Comparison of ENCODE assay signal across 15 cellular contexts in the genomic region with DNA sequence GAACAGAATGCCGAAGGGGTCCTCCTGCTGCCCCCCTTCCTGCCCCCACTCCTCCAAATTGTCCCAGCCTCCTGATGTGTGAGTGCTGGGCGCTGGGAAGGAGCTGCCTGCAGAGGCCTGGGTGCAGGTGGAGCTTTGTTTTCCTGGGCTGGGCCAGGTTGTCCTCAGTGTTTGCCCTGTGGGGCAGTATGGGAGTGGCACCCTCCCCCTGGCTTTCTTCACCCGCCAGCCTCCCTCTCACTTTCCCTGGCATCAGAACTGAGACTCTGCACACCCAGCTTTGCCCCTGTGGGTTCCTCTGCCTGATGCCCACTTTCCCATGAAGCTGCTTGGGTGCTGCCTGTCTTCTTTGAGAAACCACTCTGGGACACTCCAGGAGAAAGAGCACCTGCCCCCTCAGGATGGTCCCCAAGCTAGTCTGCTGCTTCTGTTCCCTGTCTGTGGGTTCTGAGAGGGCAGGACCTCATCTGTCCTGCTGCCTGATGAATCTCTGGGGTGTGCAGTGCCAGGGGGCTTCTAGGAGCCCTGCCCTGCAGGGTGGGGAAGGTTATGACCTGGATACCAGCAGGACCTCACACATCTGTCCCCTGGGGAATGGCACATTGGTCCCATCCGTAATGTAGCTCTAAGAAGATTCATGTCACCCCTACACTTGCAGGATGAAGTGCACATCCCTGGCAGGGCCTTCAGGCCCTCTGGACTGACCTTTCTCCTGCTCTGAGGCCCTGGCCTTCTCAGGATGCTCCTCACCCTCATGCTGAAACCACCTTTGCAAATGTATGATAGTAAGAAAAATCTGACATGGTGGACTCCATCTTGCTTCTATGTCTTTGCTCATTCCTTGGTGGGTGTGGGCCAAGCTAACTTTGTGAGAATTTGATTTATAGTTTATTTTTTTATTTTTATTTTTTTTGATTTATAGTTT.
"Had no signal": no experiment of that assay in that cellular context is flagged by ENCODE, and none has a peak within 500 bp of the region (broad histone marks: within the 10 kb centered on the region; RNA-seq: fewer than 3 reads in every experiment).

No MANE protein-coding gene starts in this region.

- H3K27me3 Mint-ChIP-seq: activated naive CD8-positive, alpha-beta T cell treated with anti-CD3 and anti-CD28 coated beads, Interleukin-2, amount 10 ng/mL, durations not matched to agents 7 days and 5 days; central memory CD8-positive, alpha-beta T cell had no signal

- H3K36me3 ChIP-seq: sigmoid colon, spleen had no signal

- ATAC-seq: activated CD8-positive, alpha-beta T cell treated with anti-CD3 and anti-CD28 coated beads for 36 hours; activated T-cell treated with anti-CD3 and anti-CD28 coated beads, Interleukin-2, amount 50 U/mL, for 72 hours; naive thymus-derived CD4-positive, alpha-beta T cell had no signal

- DNase-seq: activated CD4-positive, alpha-beta T cell treated with anti-CD3 and anti-CD28 coated beads for 48 hours; activated CD8-positive, alpha-beta memory T cell treated with anti-CD3 and anti-CD28 coated beads, Interleukin-2, amount 50 U/mL, for 4 hours; activated CD8-positive, alpha-beta T cell treated with anti-CD3 and anti-CD28 coated beads for 36 hours; activated gamma-delta T cell treated with Interleukin-2 at 50 U/mL for 16 hours; activated naive CD8-positive, alpha-beta T cell treated with anti-CD3 and anti-CD28 coated beads, Interleukin-2, amount 10 ng/mL, durations not matched to agents 7 days and 5 days; activated T-cell treated with anti-CD3 and anti-CD28 coated beads, Interleukin-2, amount 50 U/mL, for 72 hours; effector memory CD4-positive, alpha-beta T cell; naive thymus-derived CD4-positive, alpha-beta T cell; spleen; trophoblast cell had no signal

- H3K27ac ChIP-seq: epithelial cell of prostate, spleen had no signal

- H3K27ac Mint-ChIP-seq: activated CD8-positive, alpha-beta T cell treated with anti-CD3 and anti-CD28 coated beads for 36 hours; activated naive CD8-positive, alpha-beta T cell treated with anti-CD3 and anti-CD28 coated beads, Interleukin-2, amount 10 ng/mL, durations not matched to agents 7 days and 5 days; activated T-cell treated with anti-CD3 and anti-CD28 coated beads, Interleukin-2, amount 50 U/mL, for 72 hours; brain; naive thymus-derived CD4-positive, alpha-beta T cell; T-helper 1 cell treated with Interleukin-12 subunit alpha and Interleukin-12 subunit beta and Interleukin-4 antibody, amounts not matched to agents 30 μg/mL and 1 μg/mL, for 36 hours had no signal

- H3K4me1 ChIP-seq: spleen had no signal

- H3K4me3 ChIP-seq: sigmoid colon, spleen had no signal

- H3K4me3 Mint-ChIP-seq: activated CD8-positive, alpha-beta T cell treated with anti-CD3 and anti-CD28 coated beads for 36 hours; activated naive CD8-positive, alpha-beta T cell treated with anti-CD3 and anti-CD28 coated beads, Interleukin-2, amount 10 ng/mL, durations not matched to agents 7 days and 5 days; activated T-cell treated with anti-CD3 and anti-CD28 coated beads, Interleukin-2, amount 50 U/mL, for 72 hours; brain; central memory CD8-positive, alpha-beta T cell; naive thymus-derived CD4-positive, alpha-beta T cell; T-helper 1 cell treated with Interleukin-12 subunit alpha and Interleukin-12 subunit beta and Interleukin-4 antibody, amounts not matched to agents 30 μg/mL and 1 μg/mL, for 36 hours had no signal

- H3K4me1 Mint-ChIP-seq: activated naive CD8-positive, alpha-beta T cell treated with anti-CD3 and anti-CD28 coated beads, Interleukin-2, amount 10 ng/mL, durations not matched to agents 7 days and 5 days; brain; central memory CD8-positive, alpha-beta T cell; naive thymus-derived CD4-positive, alpha-beta T cell had no signal

- H3K27me3 ChIP-seq: sigmoid colon, spleen had no signal
